In genomic region chr7:908159-908918, GRCh38 we compare ENCODE assay signal across 8 cellular contexts. TPM values are rescaled to one million over a fixed set of nuclear protein-coding genes. Genes with fewer than 3 reads are reported as not detected.
A peak's percentile ranks its signal among the peaks of the same experiment; 100 is the strongest.
DNase-seq lines count a peak whose midpoint lies in the region; ATAC-seq and TF ChIP-seq lines count a peak whose summit lies in the region.

No MANE protein-coding gene starts in this region.

- CTCF ChIA-PET in mammary epithelial cell (lab: Charles Lee; ENCODE audit: low non-redundant PET), result no interaction called here

- ATAC-seq in GM18508 (IDR thresholded peaks at IDR 0.05; ENCODE audit: insufficient read depth, unreplicated experiment), result peak; percentile 13
- peak; percentile 7 for ATAC-seq in HG03139 (IDR thresholded peaks at IDR 0.05; ENCODE audit: unreplicated experiment)
- no peak for ATAC-seq in GM19035 (IDR thresholded peaks at IDR 0.05; ENCODE audit: unreplicated experiment)

- H3K36me3 ChIP-seq in mammary epithelial cell (ENCODE audit: insufficient read depth, low read length) (no peaks in the 10 kb centered on the region), parathyroid adenoma (ENCODE audit: control insufficient read depth, insufficient read depth, low read length) (no peaks in the 10 kb centered on the region)

- no peak overlapping the region for H3K9ac ChIP-seq in mammary epithelial cell (ENCODE audit: insufficient read depth, low read length)
- H3K9ac ChIP-seq in parathyroid adenoma, result no peak overlapping the region

- H3K9me3 ChIP-seq in mammary epithelial cell (replicated peaks; ENCODE audit: insufficient read depth, low read length) (no peaks in the 10 kb centered on the region), parathyroid adenoma (ENCODE audit: control insufficient read depth, low read length) (no peaks in the 10 kb centered on the region)

- H3K27ac ChIP-seq in mammary epithelial cell (ENCODE audit: insufficient read depth, low read depth, low read length), result no peak overlapping the region
- H3K27ac ChIP-seq in parathyroid adenoma, result no peak overlapping the region

- BruUV-seq in mammary epithelial cell (replicated peaks; lab: Mats Ljungman, UMichigan), result no TSS peak

- H3K4me2 ChIP-seq in mammary epithelial cell (ENCODE audit: insufficient read depth, low read depth, low read length) (peak overlapping the region; percentile 77), parathyroid adenoma (ENCODE audit: low read length) (peak overlapping the region; percentile 17)

- intact Hi-C loops in mammary epithelial cell (cut with micrococcal nuclease), result loop anchor here (5.0 to 10.0 kb wide), 2 partner anchors 234 to 276 kb away; no protein-coding TSS in a partner anchor

- no peak for DNase-seq in mammary epithelial cell
- no peak for DNase-seq in activated gamma-delta T cell (lab: John Stamatoyannopoulos, UW)
- no peak for DNase-seq in cerebellar cortex (ENCODE audit: low spot score)
- DNase-seq in stimulated activated CD4-positive, alpha-beta T cell treated with anti-CD3 and anti-CD28 coated beads, Interleukin-1b, Interleukin-23, amount 100 ng/mL, for 48 hours, result no peak

- H3K4me3 ChIP-seq in mammary epithelial cell (replicated peaks in 1 of 3; ENCODE audit: insufficient read depth in 1 of 3, low read depth in 2 of 3, low read length in 3 of 3) (peak overlapping the region in 1 of 3 experiments; percentile 36), parathyroid adenoma (ENCODE audit: low read depth, low read length) (no peak overlapping the region)

- H3K4me1 ChIP-seq in mammary epithelial cell (ENCODE audit: insufficient read depth, low read length) (peaks cover 5% of the 10 kb centered on the region), parathyroid adenoma (no peaks in the 10 kb centered on the region)

- 64% methylated on average over 33 of the region's 37 CpGs for WGBS in mammary epithelial cell (ENCODE audit: low coverage, missing lambda C conversion rate)

- TF ChIP-seq CTCF in mammary epithelial cell (conservative IDR thresholded peaks at IDR 0.05 in 1 of 2, IDR thresholded peaks at IDR 0.05 in 1 of 2; ENCODE audit: extremely low read depth in 1 of 2, insufficient read depth in 1 of 2, low read depth in 1 of 2, low read length in 2 of 2), result no peak
- no peak for TF ChIP-seq CTCF in parathyroid adenoma (IDR thresholded peaks at IDR 0.05)

- no peaks in the 10 kb centered on the region for H3K27me3 ChIP-seq in mammary epithelial cell (ENCODE audit: insufficient read depth, low read length)
- no peaks in the 10 kb centered on the region for H3K27me3 ChIP-seq in parathyroid adenoma (ENCODE audit: control insufficient read depth, insufficient read depth, low read length)

- dilution Hi-C loops in mammary epithelial cell (cut with HindIII; ENCODE audit: low sequenced_read_pairs), result no loop called here

- in situ Hi-C loops in mammary epithelial cell (cut with MboI; ENCODE audit: low sequenced_read_pairs in 2 of 2), result no loop called here

- H4K20me1 ChIP-seq in mammary epithelial cell (ENCODE audit: insufficient read depth, low read length), result no peaks in the 10 kb centered on the region

- H2AFZ ChIP-seq in mammary epithelial cell (ENCODE audit: low read depth, low read length) (no peak overlapping the region), parathyroid adenoma (no peak overlapping the region)

- no peaks in the 10 kb centered on the region for H3K79me2 ChIP-seq in mammary epithelial cell (ENCODE audit: insufficient read depth, low read length)
- H3K79me2 ChIP-seq in parathyroid adenoma, result no peaks in the 10 kb centered on the region

RNA-seq across cellular contexts. Expression of gene GET4, which starts 32.0 kb away (rescaled TPM):
- 10 to 100 TPM; 26.0 to 40.8 TPM for total RNA-seq in mammary epithelial cell
- 28.5 TPM for polyA plus RNA-seq in mammary epithelial cell
- polyA minus RNA-seq in mammary epithelial cell, result 24.8 TPM

RNA-seq across cellular contexts. Expression of gene ADAP1, which starts 46.1 kb away (rescaled TPM):
- total RNA-seq in mammary epithelial cell, result 10 to 100 TPM; 11.0 to 21.4 TPM
- 9.3 TPM for polyA plus RNA-seq in mammary epithelial cell
- 31.4 TPM for polyA minus RNA-seq in mammary epithelial cell
